ENCODE assay signal across 22 cellular contexts in genomic region chr22:48334971-48335370, GRCh38.
DNase-seq lines count a peak whose midpoint lies in the region; FAIRE-seq and TF ChIP-seq lines count a peak whose summit lies in the region.
"Had no signal": no experiment of that assay in that cellular context is flagged by ENCODE, and none has a peak within 500 bp of the region (broad histone marks: within the 10 kb centered on the region; RNA-seq: fewer than 3 reads in every experiment).

No MANE protein-coding gene starts in this region.

- no peak overlapping the region for H3K27ac ChIP-seq in BLaER1
- H3K27ac ChIP-seq in kidney (ENCODE audit: low read depth in 2 of 2, low read length in 2 of 2), result no peak overlapping the region

- H3K4me2 ChIP-seq in BLaER1, result peak overlapping the region; percentile 76
- H3K4me2 ChIP-seq: GM23338 had no signal

- no peaks in the 10 kb centered on the region for H4K20me1 ChIP-seq in BLaER1

- TF ChIP-seq CTCF in kidney (IDR thresholded peaks at IDR 0.05; ENCODE audit: borderline replicate concordance, extremely low read depth, insufficient read depth), result no peak

- H3K9ac ChIP-seq in BLaER1, result no peak overlapping the region
- H3K9ac ChIP-seq in kidney (ENCODE audit: low read length in 2 of 2), result no peak overlapping the region

- peak; percentile 32 for DNase-seq in H7
- peak; percentile 41 for DNase-seq in kidney
- peak; percentile 50 for DNase-seq in posterior vena cava (ENCODE audit: low spot score)
- no peak for DNase-seq in COLO668 (lab: John Stamatoyannopoulos, UW; ENCODE audit: unreplicated experiment)
- no peak for DNase-seq in stimulated activated naive CD4-positive, alpha-beta T cell (lab: John Stamatoyannopoulos, UW)
- DNase-seq in GM12891 (ENCODE audit: insufficient read length, low spot score), result no peak
- DNase-seq: AML-193; CD8-positive, alpha-beta T cell; COR-L47; DMS 273 treated with DMSO at 0.1 percent for 48 hours; DMS53; DND-41; H9; IMR-90 had no signal

- H3K36me3 ChIP-seq in BLaER1, result no peaks in the 10 kb centered on the region
- no peaks in the 10 kb centered on the region for H3K36me3 ChIP-seq in H7 (replicated peaks; ENCODE audit: control insufficient read depth, insufficient read depth, low read length)
- no peaks in the 10 kb centered on the region for H3K36me3 ChIP-seq in kidney (ENCODE audit: control insufficient read depth in 1 of 2, insufficient read depth in 2 of 2, low read length in 2 of 2)

- H3K9me3 ChIP-seq in BLaER1, result no peaks in the 10 kb centered on the region
- H3K9me3 ChIP-seq in kidney (ENCODE audit: control insufficient read depth in 1 of 2, low read length in 2 of 2), result no peaks in the 10 kb centered on the region

- intact Hi-C loops in kidney (cut with DNase I), result no loop called here
- intact Hi-C loops in posterior vena cava (cut with DNase I), result no loop called here

- TF ChIP-seq POLR2A in GM12891 (IDR thresholded peaks at IDR 0.05; ENCODE audit: low read depth, low read length), result no peak

- H3K4me3 ChIP-seq in BLaER1, result no peak overlapping the region
- H3K4me3 ChIP-seq in H7 (ENCODE audit: insufficient read depth, low read depth, low read length), result no peak overlapping the region
- no peak overlapping the region for H3K4me3 ChIP-seq in kidney (ENCODE audit: low read length in 2 of 2)
- H3K4me3 ChIP-seq: GM23338, K562 had no signal

- H3K4me1 ChIP-seq in BLaER1 (peaks cover 61% of the 10 kb centered on the region), kidney (ENCODE audit: control insufficient read depth in 1 of 2, insufficient read depth in 1 of 2, low read depth in 1 of 2, low read length in 2 of 2) (no peaks in the 10 kb centered on the region)

- no peak for FAIRE-seq in kidney (lab: Jason Lieb, UNC)
- FAIRE-seq in GM12891 (lab: Jason Lieb, UNC), result no peak
- FAIRE-seq: A204.1, G401.6, GM12892, GM18507, HTR-8/SVneo, K562 had no signal

- H3K27me3 ChIP-seq in BLaER1 (no peaks in the 10 kb centered on the region), H7 (ENCODE audit: control insufficient read depth, insufficient read depth, low read length) (no peaks in the 10 kb centered on the region; the same call in 1 of the 2 replicates)

TF ChIP-seq in GM12891, 5 proteins besides CTCF, POLR2A, EP300 and RAD21:
- TF ChIP-seq POU2F2 (IDR thresholded peaks at IDR 0.05; ENCODE audit: low read depth, low read length), result no peak
- no peak for TF ChIP-seq PAX5 (IDR thresholded peaks at IDR 0.05; ENCODE audit: insufficient read depth, low read length, severe bottlenecking)
- TF ChIP-seq TAF1 (IDR thresholded peaks at IDR 0.05; ENCODE audit: low read depth, low read length), result no peak
- TF ChIP-seq SPI1 (IDR thresholded peaks at IDR 0.05; ENCODE audit: low read depth, low read length), result no peak
- no peak for TF ChIP-seq POLR2AphosphoS5 (IDR thresholded peaks at IDR 0.05; ENCODE audit: low read depth, low read length)

Comparison
In these comparisons a context has a peak if more than half of its experiments do, and no peak if none do; other contexts are left out.
1. DNase-seq: peak in H7 (single experiment), kidney (single experiment) and posterior vena cava (single experiment); none in COLO668 (single experiment), stimulated activated naive CD4-positive, alpha-beta T cell (0 of 6) and GM12891 (single experiment).